ENCODE assay signal across 23 cellular contexts in genomic region chr16:31411024-31411845, GRCh38. TPM values are rescaled to one million over a fixed set of nuclear protein-coding genes. Genes with fewer than 3 reads are reported as not detected.
"Had no signal": no experiment of that assay in that cellular context is flagged by ENCODE, and none has a peak within 500 bp of the region (broad histone marks: within the 10 kb centered on the region; RNA-seq: fewer than 3 reads in every experiment).

No MANE protein-coding gene starts in this region.

- DNase-seq: activated B cell treated with CpG ODN at 0.5 μM for 24 hours; activated CD4-positive, alpha-beta T cell treated with anti-CD3 and anti-CD28 coated beads for 1 hour; activated CD4-positive, alpha-beta T cell treated with anti-CD3 and anti-CD28 coated beads, Interleukin-2, amount 10 ng/mL, durations not matched to agents 24 days and 14 days; activated CD4-positive, alpha-beta T cell treated with anti-CD3 and anti-CD28 coated beads, Interleukin-2, amount 50 U/mL, for 48 hours; activated CD8-positive, alpha-beta memory T cell treated with anti-CD3 and anti-CD28 coated beads, Interleukin-2, amount 10 ng/mL, durations not matched to agents 7 days and 5 days; activated effector memory CD4-positive, alpha-beta T cell treated with Interleukin-2 at 50 U/mL for 16 hours; activated naive CD4-positive, alpha-beta T cell; activated T-cell treated with anti-CD3 and anti-CD28 coated beads, Interleukin-2, amount 50 U/mL, for 24 hours; aorta; MG63; NCI-H1105 treated with DMSO at 0.1 percent for 48 hours; NCI-H1436 treated with DMSO at 0.1 percent for 48 hours; NCI-H187; NCI-H2081; NCI-H510A treated with DMSO at 0.1 percent for 48 hours; NCI-H69; SIG-M5; T-helper 17 cell; T-helper 9 cell had no signal

- ATAC-seq: activated CD8-positive, alpha-beta memory T cell treated with anti-CD3 and anti-CD28 coated beads, Interleukin-2, amount 10 ng/mL, durations not matched to agents 7 days and 5 days; T-helper 17 cell had no signal

- H3K27me3 ChIP-seq: MG63 had no signal

- H3K36me3 ChIP-seq: MG63 had no signal

- H3K9me3 ChIP-seq: MG63 had no signal

- H3K27ac ChIP-seq: KMS-11 had no signal

- H3K4me2 ChIP-seq: KMS-11 had no signal

- H3K9ac ChIP-seq: KMS-11 had no signal

- FAIRE-seq: bronchial epithelial cell had no signal

- H3K4me3 ChIP-seq: MG63 had no signal

RNA-seq across cellular contexts. Expression of gene COX6A2, which starts 16.9 kb away (rescaled TPM):
- total RNA-seq: activated B cell treated with CpG ODN at 0.5 μM for 24 hours; activated CD4-positive, alpha-beta T cell treated with anti-CD3 and anti-CD28 coated beads, Interleukin-2, amount 10 ng/mL, durations not matched to agents 24 days and 14 days; activated CD8-positive, alpha-beta memory T cell treated with anti-CD3 and anti-CD28 coated beads, Interleukin-2, amount 10 ng/mL, durations not matched to agents 7 days and 5 days; activated T-helper 1 cell treated with anti-CD3 and anti-CD28 coated beads, Interleukin-12 subunit alpha, Interleukin-12 subunit beta, Interleukin-2, Interleukin-4 antibody, amounts not matched to agents 30 ng/mL and 10 ng/mL and 1 ng/mL, durations not matched to agents 14 hours and 24 hours and 36 hours; bronchial epithelial cell; RPMI7951; T-helper 17 cell had no signal

RNA-seq across cellular contexts. Expression of gene ITGAD, which starts 18.1 kb away (rescaled TPM):
- total RNA-seq: activated CD4-positive, alpha-beta T cell treated with anti-CD3 and anti-CD28 coated beads, Interleukin-2, amount 10 ng/mL, durations not matched to agents 24 days and 14 days; activated T-helper 1 cell treated with anti-CD3 and anti-CD28 coated beads, Interleukin-12 subunit alpha, Interleukin-12 subunit beta, Interleukin-2, Interleukin-4 antibody, amounts not matched to agents 30 ng/mL and 10 ng/mL and 1 ng/mL, durations not matched to agents 14 hours and 24 hours and 36 hours; bronchial epithelial cell; RPMI7951; T-helper 17 cell had no signal

RNA-seq across cellular contexts. Expression of gene ZNF843, which starts 31.4 kb away (rescaled TPM):
- total RNA-seq: RPMI7951 had no signal

RNA-seq across cellular contexts. Expression of gene ITGAX, which starts 56.3 kb away (rescaled TPM):
- total RNA-seq: bronchial epithelial cell, RPMI7951 had no signal
